ENCODE assay signal across 7 cellular contexts in the genomic region with DNA sequence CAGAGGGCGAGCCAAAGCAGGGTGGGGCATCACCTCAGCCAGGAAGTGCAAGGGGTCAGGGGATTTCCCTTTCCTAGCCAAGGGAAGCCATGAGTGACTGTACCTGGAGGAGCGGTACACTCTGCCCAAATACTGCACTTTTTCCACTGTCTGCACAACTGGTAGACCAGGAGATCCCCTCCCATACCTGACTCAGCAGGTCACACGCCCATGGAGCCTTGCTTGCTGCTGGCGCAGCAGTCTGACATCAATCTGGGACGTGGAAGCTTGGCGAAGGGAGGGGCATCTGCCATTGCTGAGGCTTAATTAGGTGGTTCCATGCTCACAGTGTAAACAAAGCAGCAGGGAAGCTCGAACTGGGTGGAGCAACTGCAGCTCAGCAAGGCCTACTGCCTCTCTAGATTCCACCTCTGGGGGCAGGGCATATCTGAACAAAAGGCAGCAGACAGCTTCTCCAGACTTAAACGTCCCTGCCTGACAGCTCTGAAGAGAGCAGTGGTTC.
DNase-seq lines count a peak whose midpoint lies in the region; ATAC-seq and TF ChIP-seq lines count a peak whose summit lies in the region.
"Not testable (repeated sequence)": the region's sequence is repeated elsewhere in the genome, so short reads cannot be mapped to it uniquely, and the experiment has no call there.

No MANE protein-coding gene starts in this region.

- TF ChIP-seq CTCF in GM23338 (conservative IDR thresholded peaks at IDR 0.05; ENCODE audit: low read depth in 2 of 2); nephron progenitor cell (IDR thresholded peaks at IDR 0.05): not testable (repeated sequence)

- not testable (repeated sequence) for H2AFZ ChIP-seq in GM23338

- not testable (repeated sequence) for H3K4me1 Mint-ChIP-seq in GM23338
- H3K4me1 Mint-ChIP-seq in nephron progenitor cell = peaks cover 10% of the 10 kb centered on the region

- not testable (repeated sequence) for H3K27me3 Mint-ChIP-seq in GM23338 (ENCODE audit: insufficient read depth, low read depth, poor library complexity); nephron progenitor cell (ENCODE audit: low read depth, poor library complexity)

- not testable (repeated sequence) for H3K4me3 ChIP-seq in GM23338

- not testable (repeated sequence) for H3F3A ChIP-seq in GM23338 (replicated peaks; ENCODE audit: low read depth)

- H3K4me1 ChIP-seq in GM23338 (ENCODE audit: insufficient read depth) = not testable (repeated sequence)

- H3K36me3 ChIP-seq in GM23338 (ENCODE audit: insufficient read depth) = not testable (repeated sequence)

- H3K79me2 ChIP-seq in GM23338 (replicated peaks; ENCODE audit: insufficient read depth) = not testable (repeated sequence)

- H3K36me3 Mint-ChIP-seq in GM23338 (ENCODE audit: low read depth) = not testable (repeated sequence)
- peaks cover 10% of the 10 kb centered on the region for H3K36me3 Mint-ChIP-seq in nephron progenitor cell (ENCODE audit: low read depth)

- DNase-seq in Caki2 (ENCODE audit: low read depth) (peak; percentile 2), GM23338 (ENCODE audit: low spot score) (peak; percentile 5), NCI-H1417 (lab: John Stamatoyannopoulos, UW) (peak; percentile 26 to 79 (median 51)), NCI-H2227 treated with DMSO at 0.1 percent for 48 hours (lab: John Stamatoyannopoulos, UW) (peak; percentile 5), SW480 (ENCODE audit: low spot score) (peak; percentile 16), nephron progenitor cell (peak; percentile 2)

- H3K4me3 Mint-ChIP-seq in GM23338, nephron progenitor cell: not testable (repeated sequence)

- H3K9me3 Mint-ChIP-seq in GM23338 = not testable (repeated sequence)
- H3K9me3 Mint-ChIP-seq in nephron progenitor cell = peaks cover 21% of the 10 kb centered on the region

- not testable (repeated sequence) for H3K27me3 ChIP-seq in GM23338 (ENCODE audit: insufficient read depth)

- not testable (repeated sequence) for H3K4me2 ChIP-seq in GM23338

- not testable (repeated sequence) for H3K27ac Mint-ChIP-seq in GM23338, nephron progenitor cell

- not testable (repeated sequence) for ATAC-seq in GM23338
- ATAC-seq in esophagus mucosa = peak; percentile 91

- H4K20me1 ChIP-seq in GM23338 (replicated peaks; ENCODE audit: insufficient read depth) = not testable (repeated sequence)

- H3K27ac ChIP-seq in GM23338 (ENCODE audit: low read depth) = not testable (repeated sequence)

- not testable (repeated sequence) for H3K9me2 ChIP-seq in GM23338 (ENCODE audit: insufficient read depth)

- in situ Hi-C loops in Caki2 (cut with HindIII; ENCODE audit: low pct_unique_long_range_greater_than_20kb, low sequenced_read_pairs) = not testable (repeated sequence)
